8 cellular contexts compared by ENCODE assay signal in genomic region chr4:54971474-54971950, GRCh38.
DNase-seq lines count a peak whose midpoint lies in the region; ATAC-seq and TF ChIP-seq lines count a peak whose summit lies in the region.

No MANE protein-coding gene starts in this region.

- H3K4me3 ChIP-seq in mammary epithelial cell (replicated peaks in 1 of 3; ENCODE audit: insufficient read depth in 1 of 3, low read depth in 2 of 3, low read length in 3 of 3) (no peak overlapping the region), vagina (no peak overlapping the region)

- no peaks in the 10 kb centered on the region for H3K9me3 ChIP-seq in mammary epithelial cell (replicated peaks; ENCODE audit: insufficient read depth, low read length)
- no peaks in the 10 kb centered on the region for H3K9me3 ChIP-seq in vagina

- BruUV-seq in mammary epithelial cell (replicated peaks; lab: Mats Ljungman, UMichigan), result no TSS peak

- H3K27me3 ChIP-seq in mammary epithelial cell (ENCODE audit: insufficient read depth, low read length) (no peaks in the 10 kb centered on the region), vagina (no peaks in the 10 kb centered on the region)

- H3K79me2 ChIP-seq in mammary epithelial cell (ENCODE audit: insufficient read depth, low read length), result no peaks in the 10 kb centered on the region

- peak; percentile 68 for DNase-seq in AG20443 (ENCODE audit: low spot score)
- DNase-seq in NCI-H82 (lab: John Stamatoyannopoulos, UW), result peak; percentile 73
- DNase-seq in mammary epithelial cell, result peak; percentile 32
- DNase-seq in kidney tubule cell (ENCODE audit: low spot score), result peak; percentile 57
- no peak for DNase-seq in vagina (ENCODE audit: extremely low spot score in 2 of 2)
- DNase-seq in cerebellar nuclear complex (lab: John Stamatoyannopoulos, UW), result no peak

- no peak overlapping the region for H3K9ac ChIP-seq in mammary epithelial cell (ENCODE audit: insufficient read depth, low read length)

- TF ChIP-seq POLR2A in vagina (IDR thresholded peaks at IDR 0.05), result no peak

- peak overlapping the region; percentile 45 for H3K4me2 ChIP-seq in mammary epithelial cell (ENCODE audit: insufficient read depth, low read depth, low read length)

- H4K20me1 ChIP-seq in mammary epithelial cell (ENCODE audit: insufficient read depth, low read length), result no peaks in the 10 kb centered on the region

- TF ChIP-seq CTCF in mammary epithelial cell (conservative IDR thresholded peaks at IDR 0.05 in 1 of 2, IDR thresholded peaks at IDR 0.05 in 1 of 2; ENCODE audit: extremely low read depth in 1 of 2, insufficient read depth in 1 of 2, low read depth in 1 of 2, low read length in 2 of 2), result peak; percentile 66 to 75
- TF ChIP-seq CTCF in vagina (IDR thresholded peaks at IDR 0.05), result peak; percentile 30 to 77 (median 64)

- H3K36me3 ChIP-seq in mammary epithelial cell (ENCODE audit: insufficient read depth, low read length) (no peaks in the 10 kb centered on the region), vagina (no peaks in the 10 kb centered on the region)

- H2AFZ ChIP-seq in mammary epithelial cell (ENCODE audit: low read depth, low read length), result peak overlapping the region; percentile 51

- H3K4me1 ChIP-seq in mammary epithelial cell (ENCODE audit: insufficient read depth, low read length) (no peaks in the 10 kb centered on the region), vagina (no peaks in the 10 kb centered on the region)

- intact Hi-C loops in mammary epithelial cell (cut with micrococcal nuclease) (loop anchor here (1.0 to 10.0 kb wide), 6 partner anchors 213 to 1333 kb away; partner anchors contain the start of gene TMEM165), vagina (cut with DNase I) (no loop called here)

- CTCF ChIA-PET in mammary epithelial cell (lab: Charles Lee; ENCODE audit: low non-redundant PET), result interaction anchor here (0.5 to 0.7 kb wide), 6 partner anchors 13 to 638 kb away, joined by 3 to 13 read pairs (median 4); partner anchors contain the start of genes KDR and SRD5A3

- ATAC-seq in GM18508 (IDR thresholded peaks at IDR 0.05; ENCODE audit: insufficient read depth, unreplicated experiment), result peak; percentile 82
- ATAC-seq in HG03520 (IDR thresholded peaks at IDR 0.05; ENCODE audit: unreplicated experiment), result peak; percentile 90

- H3K27ac ChIP-seq in mammary epithelial cell (ENCODE audit: insufficient read depth, low read depth, low read length) (no peak overlapping the region), vagina (no peak overlapping the region)

- dilution Hi-C loops in mammary epithelial cell (cut with HindIII; ENCODE audit: low sequenced_read_pairs), result loop anchor here (25.0 kb wide), 1 partner anchor 341 kb away; no protein-coding TSS in a partner anchor

- WGBS in mammary epithelial cell (ENCODE audit: low coverage, missing lambda C conversion rate), result 4% methylated on average over 7 of the region's 7 CpGs

- in situ Hi-C loops in mammary epithelial cell (cut with MboI; ENCODE audit: low sequenced_read_pairs in 2 of 2), result loop anchor here (10.0 to 25.0 kb wide), 3 partner anchors 353 to 763 kb away; no protein-coding TSS in a partner anchor

Comparison
In these comparisons a context has a peak if more than half of its experiments do, and no peak if none do; other contexts are left out.
1. DNase-seq: peak in AG20443 (single experiment), NCI-H82 (single experiment), mammary epithelial cell (single experiment) and kidney tubule cell (single experiment); none in vagina (0 of 2) and cerebellar nuclear complex (0 of 2).